Comparison of ENCODE assay signal across 8 cellular contexts in the genomic region with DNA sequence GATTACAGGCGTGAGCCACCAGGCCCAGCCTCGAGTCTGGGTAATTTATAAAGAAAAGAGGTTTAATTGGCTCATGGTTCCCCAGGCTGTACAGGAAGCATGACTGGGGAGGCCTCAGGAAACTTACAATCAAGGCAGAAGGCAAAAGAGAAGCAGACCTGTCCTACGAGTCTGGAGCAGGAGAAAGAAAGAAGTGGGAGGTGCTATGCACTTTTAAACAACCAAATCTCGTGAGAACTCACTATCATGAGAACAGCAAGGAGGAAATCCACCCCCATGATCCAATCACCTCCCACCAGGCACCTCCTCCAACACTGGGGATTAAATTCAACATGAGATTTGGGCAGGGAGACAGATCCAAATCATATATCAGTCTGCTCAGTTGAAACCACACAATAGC. TPM values are rescaled to one million over a fixed set of nuclear protein-coding genes. Genes with fewer than 3 reads are reported as not detected.
A peak's percentile ranks its signal among the peaks of the same experiment; 100 is the strongest.
DNase-seq lines count a peak whose midpoint lies in the region; ATAC-seq, FAIRE-seq and TF ChIP-seq lines count a peak whose summit lies in the region.
"Not testable (repeated sequence)": the region's sequence is repeated elsewhere in the genome, so short reads cannot be mapped to it uniquely, and the experiment has no call there.
"Had no signal": no experiment of that assay in that cellular context is flagged by ENCODE, and none has a peak within 500 bp of the region (broad histone marks: within the 10 kb centered on the region; RNA-seq: fewer than 3 reads in every experiment).

No MANE protein-coding gene starts in this region.

- 9% methylated on average over 4 of the region's 4 CpGs for WGBS in K562 (ENCODE audit: insufficient coverage, low coverage, missing lambda C conversion rate)
- 89% methylated on average over 4 of the region's 4 CpGs; no CpG with 5 or more reads in 1 of the 2 experiments for WGBS in H1 (ENCODE audit: extremely low coverage in 1 of 2, insufficient coverage in 1 of 2, insufficient read length in 1 of 2, insufficient replicate concordance in 2 of 2, low coverage in 1 of 2, low lambda C conversion rate in 2 of 2, missing lambda C conversion rate in 1 of 2), 2 experiments

- not testable (repeated sequence) for H3K4me1 Mint-ChIP-seq in GM23338, WTC11, neural crest cell

- H3K4ac ChIP-seq in H1 (replicated peaks; ENCODE audit: insufficient read length, low read depth, low read length), result not testable (repeated sequence)

- not testable (repeated sequence) for H3K14ac ChIP-seq in H1 (ENCODE audit: insufficient read length)

- H4K8ac ChIP-seq in H1 (ENCODE audit: extremely low read depth, insufficient read depth, low read length), result not testable (repeated sequence)

- not testable (repeated sequence) for H3K27ac Mint-ChIP-seq in GM23338
- H3K27ac Mint-ChIP-seq in WTC11, result peak overlapping the region; percentile 45; the same call in 1 of the 2 replicates
- H3K27ac Mint-ChIP-seq in neural crest cell (ENCODE audit: unreplicated experiment), result peak overlapping the region; percentile 57

- BruUV-seq in Panc1 (replicated peaks; lab: Mats Ljungman, UMichigan), result TSS peak; percentile 45
- not testable (repeated sequence) for BruUV-seq in K562 (replicated peaks; lab: Mats Ljungman, UMichigan)

- H3K27me3 ChIP-seq in GM23338 (ENCODE audit: insufficient read depth); Panc1 (ENCODE audit: control insufficient read depth, insufficient read depth, low read length); H1 (replicated peaks in 1 of 4; ENCODE audit: control insufficient read depth in 3 of 4, extremely low read depth in 1 of 4, insufficient read depth in 3 of 4, low read length in 3 of 4): not testable (repeated sequence)
- H3K27me3 ChIP-seq in K562 (ENCODE audit: control insufficient read depth in 2 of 2, insufficient read depth in 2 of 2, low read length in 2 of 2), result peaks cover 8 to 13% of the 10 kb centered on the region in 2 experiments; a peak in 3 of 5 replicates

- not testable (repeated sequence) for H2BK12ac ChIP-seq in H1 (ENCODE audit: low read depth, low read length)

- not testable (repeated sequence) for H3K79me1 ChIP-seq in H1 (ENCODE audit: low read depth, low read length)

- not testable (repeated sequence) for H3K27me3 Mint-ChIP-seq in GM23338 (ENCODE audit: insufficient read depth, low read depth, poor library complexity); WTC11 (ENCODE audit: low read depth); neural crest cell (ENCODE audit: low read depth)

- H2BK120ac ChIP-seq in H1 (replicated peaks; ENCODE audit: low read depth, low read length), result not testable (repeated sequence)

- H3K4me3 ChIP-seq in GM23338; Panc1 (ENCODE audit: low read depth in 2 of 2, low read length in 2 of 2); K562; H1 (ENCODE audit: extremely low read depth in 1 of 4, insufficient read depth in 2 of 4, low read depth in 3 of 4, low read length in 4 of 4): not testable (repeated sequence)

- not testable (repeated sequence) for H4K91ac ChIP-seq in H1 (replicated peaks; ENCODE audit: insufficient read length, low read length)

- peak; percentile 49 for FAIRE-seq in K562 (lab: Jason Lieb, UNC)
- not testable (repeated sequence) for FAIRE-seq in H1 (lab: Jason Lieb, UNC)

- TF ChIP-seq RAD21 in K562 (CRISPR knock-in tag; conservative IDR thresholded peaks at IDR 0.05 in 1 of 2, IDR thresholded peaks at IDR 0.05 in 1 of 2); H1 (IDR thresholded peaks at IDR 0.05 in 1 of 2, conservative IDR thresholded peaks at IDR 0.05 in 1 of 2; ENCODE audit: low read depth in 2 of 2, low read length in 2 of 2): not testable (repeated sequence)

- not testable (repeated sequence) for H3K36me3 Mint-ChIP-seq in GM23338 (ENCODE audit: low read depth); WTC11
- H3K36me3 Mint-ChIP-seq in neural crest cell (ENCODE audit: low read depth), result peaks cover 10% of the 10 kb centered on the region

- not testable (repeated sequence) for H3K23ac ChIP-seq in H1 (ENCODE audit: insufficient read length)

- H2BK20ac ChIP-seq in H1 (ENCODE audit: low read length), result not testable (repeated sequence)

- H3K36me3 ChIP-seq in GM23338 (ENCODE audit: insufficient read depth); Panc1 (ENCODE audit: control insufficient read depth, insufficient read depth, low read length); K562 (ENCODE audit: control insufficient read depth, insufficient read depth, low read length); H1 (ENCODE audit: control insufficient read depth in 2 of 4, insufficient read depth in 4 of 4, low read length in 3 of 4): not testable (repeated sequence)

- not testable (repeated sequence) for H3F3A ChIP-seq in GM23338 (replicated peaks; ENCODE audit: low read depth)

- CTCF ChIA-PET in Panc1 (lab: Charles Lee) (interaction anchor here (0.6 kb wide), 1 partner anchor 9 kb away, joined by 3 read pairs; no protein-coding TSS in a partner anchor), H1 (lab: Charles Lee; ENCODE audit: partially characterized antibody) (interaction anchor here (1.2 to 7.0 kb wide), 2 partner anchors 12 to 75 kb away, joined by 4 to 53 read pairs; a partner anchor contains a TSS)
- CTCF ChIA-PET in WTC11 (lab: Charles Lee); K562 (lab: Yijun Ruan, JAX; ENCODE audit: low intra/inter-chr PET ratio): not testable (repeated sequence)

- not testable (repeated sequence) for H3K4me2 ChIP-seq in GM23338; H1 (ENCODE audit: insufficient read depth in 1 of 2, low read depth in 2 of 2, low read length in 2 of 2)
- peak overlapping the region; percentile 3; the same call in 1 of the 2 replicates for H3K4me2 ChIP-seq in K562 (ENCODE audit: insufficient read depth, low read length)

- not testable (repeated sequence) for H3K27ac ChIP-seq in GM23338 (ENCODE audit: low read depth); Panc1 (ENCODE audit: low read length); K562 (ENCODE audit: extremely low read depth, low read depth, low read length); H1 (ENCODE audit: low read depth, low read length)

- not testable (repeated sequence) for H3K9me1 ChIP-seq in K562 (ENCODE audit: control insufficient read depth, insufficient read depth, low read length)

- peak overlapping the region; percentile 66 for H2AFZ ChIP-seq in GM23338
- H2AFZ ChIP-seq in K562 (ENCODE audit: low read depth, low read length), result peak overlapping the region; percentile 87
- peak overlapping the region; percentile 67 for H2AFZ ChIP-seq in H1 (ENCODE audit: low read length)

- H3K4me1 ChIP-seq in GM23338 (ENCODE audit: insufficient read depth); Panc1 (ENCODE audit: control insufficient read depth, insufficient read depth, low read length); K562 (replicated peaks in 1 of 2; ENCODE audit: control insufficient read depth in 2 of 2, insufficient read depth in 2 of 2, low read length in 2 of 2); H1 (replicated peaks in 1 of 4; ENCODE audit: control insufficient read depth in 3 of 4, insufficient read depth in 4 of 4, low read length in 3 of 4): not testable (repeated sequence)

- not testable (repeated sequence) for ATAC-seq in GM23338, Panc1, WTC11
- ATAC-seq in K562, result peak; percentile 80

- not testable (repeated sequence) for DNase-seq in GM23338 (ENCODE audit: low spot score); Panc1 (ENCODE audit: low read depth, low spot score); WTC11 (ENCODE audit: low spot score); H1 (ENCODE audit: low read depth in 1 of 2, low spot score in 2 of 2); neural crest cell (ENCODE audit: low read depth, low spot score)
- DNase-seq in OCI-M1 (lab: John Stamatoyannopoulos, UW), result peak; percentile 45
- peak in 1 of 4 experiments; percentile 38 for DNase-seq in K562 (ENCODE audit: extremely low read depth in 1 of 4, low spot score in 3 of 4)

- not testable (repeated sequence) for H4K5ac ChIP-seq in H1 (ENCODE audit: insufficient read length, low read depth, low read length)

- intact Hi-C loops in Panc1 (cut with micrococcal nuclease; ENCODE audit: unreplicated experiment); K562 (cut with micrococcal nuclease): not testable (repeated sequence)

- not testable (repeated sequence) for TF ChIP-seq CTCF in GM23338 (conservative IDR thresholded peaks at IDR 0.05; ENCODE audit: low read depth in 2 of 2); Panc1 (IDR thresholded peaks at IDR 0.05); WTC11 (IDR thresholded peaks at IDR 0.05); K562 (IDR thresholded peaks at IDR 0.05 in 2 of 3, conservative IDR thresholded peaks at IDR 0.05 in 1 of 3; ENCODE audit: insufficient read depth in 2 of 3, low read depth in 1 of 3, low read length in 3 of 3); H1 (IDR thresholded peaks at IDR 0.05; ENCODE audit: control extremely low read depth in 1 of 3, insufficient read depth in 1 of 3, low read depth in 1 of 3, low read length in 3 of 3); neural crest cell (conservative IDR thresholded peaks at IDR 0.05)

- not testable (repeated sequence) for H3K18ac ChIP-seq in H1 (ENCODE audit: extremely low read depth, low read length)

- not testable (repeated sequence) for H3K4me3 Mint-ChIP-seq in GM23338, WTC11, neural crest cell

- POLR2A ChIA-PET in Panc1 (lab: Charles Lee); WTC11 (lab: Charles Lee); H1 (lab: Charles Lee; ENCODE audit: partially characterized antibody): not testable (repeated sequence)
- POLR2A ChIA-PET in K562 (lab: Yijun Ruan, JAX), result interaction anchor here (0.9 to 1.5 kb wide), 3 partner anchors 11 to 21 kb away, joined by 3 to 4 read pairs (median 4); a partner anchor contains a TSS

- not testable (repeated sequence) for H3K23me2 ChIP-seq in H1 (ENCODE audit: low read depth, low read length)

- H3K56ac ChIP-seq in H1 (replicated peaks; ENCODE audit: insufficient read length, low read depth, low read length), result not testable (repeated sequence)

- not testable (repeated sequence) for H3K9me3 ChIP-seq in Panc1 (ENCODE audit: control insufficient read depth, insufficient read depth, low read depth, low read length); K562 (replicated peaks; ENCODE audit: control insufficient read depth, insufficient read depth, low read depth, low read length); H1 (ENCODE audit: insufficient read depth in 2 of 2, low read depth in 1 of 2, low read length in 1 of 2)

- peak; percentile 68 for TF ChIP-seq POLR2A in K562 (conservative IDR thresholded peaks at IDR 0.05)
- not testable (repeated sequence) for TF ChIP-seq POLR2A in H1 (IDR thresholded peaks at IDR 0.05; ENCODE audit: control extremely low read depth in 1 of 2, low read depth in 2 of 2, low read length in 2 of 2)

- H2BK5ac ChIP-seq in H1 (ENCODE audit: low read depth, low read length), result not testable (repeated sequence)

- H2AK5ac ChIP-seq in H1 (ENCODE audit: low read depth, low read length), result not testable (repeated sequence)

- H4K20me1 ChIP-seq in GM23338 (replicated peaks; ENCODE audit: insufficient read depth); K562 (replicated peaks; ENCODE audit: control insufficient read depth, insufficient read depth, low read length); H1 (replicated peaks in 1 of 2; ENCODE audit: control insufficient read depth in 1 of 2, insufficient read depth in 2 of 2, low read length in 2 of 2): not testable (repeated sequence)

- peak overlapping the region in 1 of 2 experiments; percentile 17; a peak in 1 of 4 replicates for H3K9ac ChIP-seq in K562 (ENCODE audit: insufficient read depth in 1 of 2, low read depth in 2 of 2, low read length in 2 of 2)
- H3K9ac ChIP-seq in H1 (replicated peaks in 1 of 4; ENCODE audit: extremely low read depth in 1 of 4, low read depth in 3 of 4, low read length in 3 of 4), result not testable (repeated sequence)

- not testable (repeated sequence) for H2BK15ac ChIP-seq in H1 (ENCODE audit: low read length)

- in situ Hi-C loops in Panc1 (cut with HindIII; ENCODE audit: low pct_unique_long_range_greater_than_20kb, low sequenced_read_pairs); K562 (cut with MboI): not testable (repeated sequence)

- H3K9me3 Mint-ChIP-seq in GM23338, neural crest cell: not testable (repeated sequence)
- H3K9me3 Mint-ChIP-seq in WTC11, result peaks cover 15% of the 10 kb centered on the region

- not testable (repeated sequence) for H3K79me2 ChIP-seq in GM23338 (replicated peaks; ENCODE audit: insufficient read depth); K562 (ENCODE audit: control insufficient read depth, insufficient read depth, low read length); H1 (ENCODE audit: control insufficient read depth in 1 of 2, insufficient read depth in 2 of 2, low read length in 2 of 2)

- not testable (repeated sequence) for H3K9me2 ChIP-seq in GM23338 (ENCODE audit: insufficient read depth)

- not testable (repeated sequence) for TF ChIP-seq EP300 in K562 (IDR thresholded peaks at IDR 0.05; ENCODE audit: low read length); H1 (IDR thresholded peaks at IDR 0.05; ENCODE audit: borderline replicate concordance in 1 of 2, low read depth in 2 of 2, low read length in 2 of 2)

RNA-seq across cellular contexts. Expression of a gene that starts 11.6 kb away (rescaled TPM):
- total RNA-seq in GM23338 (2014; rRNA removed; shearing (Covaris generic)), result 0.12 TPM in 1 of 2 replicates, not detected in the other
- 0.10 TPM in 1 of 2 replicates, not detected in the other for polyA plus RNA-seq in GM23338 (2016; fragmentation: Nextera tagmentation; extraction: Ambion mirVana)
- 1.2 TPM for total RNA-seq in Panc1 (2021; ENCODE audit: unreplicated experiment)
- polyA plus RNA-seq in Panc1 (2012; ENCODE audit: insufficient read length), result 1.4 TPM
- 0.14 to 0.15 TPM in 2 of 3 replicates, not detected in the other for total RNA-seq in WTC11 (2021)
- total RNA-seq in K562 (2011; cell fraction: chromatin; rRNA removed; ENCODE audit: low replicate concordance), result 0.12 and 0.33 TPM in 2 replicates
- total RNA-seq in K562 (2011; cell fraction: nucleolus; rRNA removed), result under 0.01 and 0.13 TPM in 2 replicates
- total RNA-seq in K562 (2011; cell fraction: nucleoplasm; rRNA removed), result 0.15 TPM in 2 replicates
- total RNA-seq in K562 (2014; rRNA removed), result not detected in 2 replicates
- 0.04 and 0.16 TPM in 2 replicates for total RNA-seq in K562 (2014; rRNA removed; fragmentation: Illumina TruSeq; extraction: Trizol)
- total RNA-seq in K562 (2015; rRNA removed; fragmentation: Illumina TruSeq; extraction: Trizol), result 0.04 and 0.07 TPM in 2 replicates
- total RNA-seq in K562 (2021), result 0.25 TPM in 1 of 2 replicates, not detected in the other
- polyA plus RNA-seq in K562 (2011; rRNA removed), result 0.04 TPM in 1 of 2 replicates, not detected in the other
- polyA plus RNA-seq in K562 (2011; cell fraction: cytosol; rRNA removed), result under 0.01 TPM in 1 of 2 replicates, not detected in the other
- polyA plus RNA-seq in K562 (2011; cell fraction: nucleus; rRNA removed), result 0.06 TPM in 2 replicates
- 0.04 and 0.39 TPM in 2 replicates for polyA plus RNA-seq in K562 (2012)
- not detected in 2 replicates for polyA plus RNA-seq in K562 (2014; fragmentation: Illumina TruSeq; extraction: Trizol)
- under 1 TPM; 0.01 TPM for polyA plus RNA-seq in K562 (2014; fragmentation: Nextera tagmentation; extraction: Ambion mirVana)
- 0.41 TPM in 1 of 2 replicates, not detected in the other for polyA plus RNA-seq in K562 (2014; rRNA removed)
- polyA minus RNA-seq in K562 (2011; rRNA and poly(A)+ RNA removed), result not detected in 2 replicates
- polyA minus RNA-seq in K562 (2011; cell fraction: cytosol; rRNA and poly(A)+ RNA removed), result not detected in 2 replicates
- not detected in 2 replicates for polyA minus RNA-seq in K562 (2011; cell fraction: nucleus; rRNA and poly(A)+ RNA removed)
- total RNA-seq in H1 (2021; fragmentation: NEBNext Ultra II Directional; extraction: Animal tissue kit (Norgen Biotek cat#: 25700)), result 0.29 and 0.34 TPM in 2 replicates
- 0.03 TPM in 1 of 2 replicates, not detected in the other for polyA plus RNA-seq in H1 (2011; rRNA removed)
- polyA plus RNA-seq in H1 (2011; cell fraction: cytosol; rRNA removed), result 0.01 TPM
- polyA plus RNA-seq in H1 (2011; cell fraction: nucleus; rRNA removed), result 0.44 TPM
- polyA plus RNA-seq in H1 (2012, experiment 1 of 2), result 0.05 to 0.08 TPM (median 0.06 TPM) in 3 of 4 replicates, not detected in the other
- 0.16 TPM for polyA plus RNA-seq in H1 (2012, experiment 2 of 2)
- polyA plus RNA-seq in H1 (2013, experiment 1 of 2), result under 0.01 TPM
- polyA plus RNA-seq in H1 (2013, experiment 2 of 2), result 0.02 TPM
- polyA minus RNA-seq in H1 (2011; rRNA and poly(A)+ RNA removed), result 0.03 TPM in 1 of 2 replicates, not detected in the other
- not detected for polyA minus RNA-seq in H1 (2011; cell fraction: cytosol; rRNA and poly(A)+ RNA removed)
- not detected for polyA minus RNA-seq in H1 (2011; cell fraction: nucleus; rRNA and poly(A)+ RNA removed)
- 1.8 and 1.9 TPM in 2 replicates for total RNA-seq in neural crest cell
- total RNA-seq: A172 had no signal

RNA-seq across cellular contexts. Expression of a gene that starts 55.4 kb away (rescaled TPM):
- 179 and 180 TPM in 2 replicates for total RNA-seq in GM23338 (2014; rRNA removed; shearing (Covaris generic))
- polyA plus RNA-seq in GM23338 (2016; fragmentation: Nextera tagmentation; extraction: Ambion mirVana), result 113 and 136 TPM in 2 replicates
- 210 TPM for total RNA-seq in Panc1 (2021; ENCODE audit: unreplicated experiment)
- 158 TPM for polyA plus RNA-seq in Panc1 (2012; ENCODE audit: insufficient read length)
- total RNA-seq in WTC11 (2021), result 150 to 163 TPM (median 159 TPM) in 3 replicates
- 110 and 296 TPM in 2 replicates for total RNA-seq in K562 (2011; cell fraction: chromatin; rRNA removed; ENCODE audit: low replicate concordance)
- total RNA-seq in K562 (2011; cell fraction: nucleolus; rRNA removed), result 143 and 167 TPM in 2 replicates
- total RNA-seq in K562 (2011; cell fraction: nucleoplasm; rRNA removed), result 289 and 411 TPM in 2 replicates
- 171 and 210 TPM in 2 replicates for total RNA-seq in K562 (2014; rRNA removed)
- 261 and 289 TPM in 2 replicates for total RNA-seq in K562 (2014; rRNA removed; fragmentation: Illumina TruSeq; extraction: Trizol)
- total RNA-seq in K562 (2015; rRNA removed; fragmentation: Illumina TruSeq; extraction: Trizol), result 252 and 263 TPM in 2 replicates
- 166 and 170 TPM in 2 replicates for total RNA-seq in K562 (2021)
- 167 and 193 TPM in 2 replicates for polyA plus RNA-seq in K562 (2011; rRNA removed)
- 48.3 and 113 TPM in 2 replicates for polyA plus RNA-seq in K562 (2011; cell fraction: cytosol; rRNA removed)
- 43.6 and 64.9 TPM in 2 replicates for polyA plus RNA-seq in K562 (2011; cell fraction: nucleus; rRNA removed)
- polyA plus RNA-seq in K562 (2012), result 185 and 229 TPM in 2 replicates
- polyA plus RNA-seq in K562 (2014; fragmentation: Illumina TruSeq; extraction: Trizol), result 211 and 265 TPM in 2 replicates
- polyA plus RNA-seq in K562 (2014; fragmentation: Nextera tagmentation; extraction: Ambion mirVana), result 100 to 1,000 TPM; 215 to 286 TPM
- 173 and 177 TPM in 2 replicates for polyA plus RNA-seq in K562 (2014; rRNA removed)
- 359 and 418 TPM in 2 replicates for polyA minus RNA-seq in K562 (2011; rRNA and poly(A)+ RNA removed)
- polyA minus RNA-seq in K562 (2011; cell fraction: cytosol; rRNA and poly(A)+ RNA removed), result 111 and 121 TPM in 2 replicates
- 25.2 and 55.2 TPM in 2 replicates for polyA minus RNA-seq in K562 (2011; cell fraction: nucleus; rRNA and poly(A)+ RNA removed)
- 169 and 170 TPM in 2 replicates for total RNA-seq in H1 (2021; fragmentation: NEBNext Ultra II Directional; extraction: Animal tissue kit (Norgen Biotek cat#: 25700))
- 36.2 and 67.2 TPM in 2 replicates for polyA plus RNA-seq in H1 (2011; rRNA removed)
- 86.8 TPM for polyA plus RNA-seq in H1 (2011; cell fraction: cytosol; rRNA removed)
- 24.5 TPM for polyA plus RNA-seq in H1 (2011; cell fraction: nucleus; rRNA removed)
- polyA plus RNA-seq in H1 (2012, experiment 1 of 2), result 111 to 179 TPM (median 130 TPM) in 4 replicates
- 16.1 TPM for polyA plus RNA-seq in H1 (2012, experiment 2 of 2)
- 264 TPM for polyA plus RNA-seq in H1 (2013, experiment 1 of 2)
- 334 TPM for polyA plus RNA-seq in H1 (2013, experiment 2 of 2)
- 66.5 and 93.6 TPM in 2 replicates for polyA minus RNA-seq in H1 (2011; rRNA and poly(A)+ RNA removed)
- 59.4 TPM for polyA minus RNA-seq in H1 (2011; cell fraction: cytosol; rRNA and poly(A)+ RNA removed)
- polyA minus RNA-seq in H1 (2011; cell fraction: nucleus; rRNA and poly(A)+ RNA removed), result 47.6 TPM
- total RNA-seq in neural crest cell, result 139 and 145 TPM in 2 replicates
